In the genomic region with DNA sequence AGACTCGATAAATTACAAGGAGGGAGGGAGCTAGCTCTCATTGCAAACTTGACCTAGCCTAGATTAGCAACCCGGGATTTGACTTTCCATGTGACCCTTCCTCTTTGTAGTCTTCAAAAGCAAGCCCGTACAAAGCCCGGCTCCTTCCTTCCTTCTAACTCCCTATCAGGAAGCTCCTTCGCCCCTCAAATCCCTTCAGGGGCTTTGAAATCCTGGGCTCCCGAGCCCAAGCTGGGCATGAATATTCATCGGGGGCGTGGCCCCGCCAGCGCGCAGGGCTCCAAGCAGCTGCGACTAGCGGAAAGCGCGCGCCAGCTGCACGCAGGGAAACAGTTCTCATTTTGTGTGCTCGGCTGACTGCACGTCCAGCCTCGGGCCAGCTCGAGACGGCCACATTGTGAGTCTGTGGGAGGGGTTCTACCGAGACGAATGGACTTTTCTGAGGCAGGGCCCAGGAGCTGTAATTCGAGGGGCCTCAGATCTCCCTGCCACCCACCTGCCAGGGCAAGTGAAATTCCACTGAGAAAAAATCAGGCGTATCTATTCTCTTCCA, we compare ENCODE assay signal across 8 cellular contexts.
DNase-seq lines count a peak whose midpoint lies in the region; ATAC-seq and TF ChIP-seq lines count a peak whose summit lies in the region.

No MANE protein-coding gene starts in this region.

- intact Hi-C loops in body of pancreas (cut with DNase I), result no loop called here

- TF ChIP-seq POLR2A in GM15510 (IDR thresholded peaks at IDR 0.05; ENCODE audit: borderline replicate concordance, extremely low read depth, insufficient read length) (peak; percentile 70), body of pancreas (IDR thresholded peaks at IDR 0.05) (peak in 2 of 3 donors; percentile 15 to 29)

- peak; percentile 93 to 99 (median 94) for DNase-seq in NCI-H1417 (lab: John Stamatoyannopoulos, UW)
- peak in 4 of 5 experiments; percentile 19 to 70 (median 32) for DNase-seq in T-helper 2 cell
- DNase-seq in body of pancreas, result peak; percentile 69 to 85 (median 78)
- DNase-seq in iPS DF 4.7 (ENCODE audit: extremely low read depth, low spot score), result peak; percentile 97
- no peak for DNase-seq in retinal pigment epithelial cell (ENCODE audit: low read depth)
- DNase-seq in KG1 (lab: John Stamatoyannopoulos, UW), result no peak

- H3K36me3 ChIP-seq in body of pancreas (replicated peaks in 1 of 2; ENCODE audit: insufficient read depth in 1 of 2, low read depth in 2 of 2), result no peaks in the 10 kb centered on the region

- ATAC-seq in HG02763 (IDR thresholded peaks at IDR 0.05; ENCODE audit: unreplicated experiment) (peak; percentile 96), body of pancreas (peak; percentile 92)

- peak in 1 of 7 experiments; percentile 12 for TF ChIP-seq CTCF in body of pancreas (IDR thresholded peaks at IDR 0.05)
- TF ChIP-seq CTCF in retinal pigment epithelial cell (conservative IDR thresholded peaks at IDR 0.05; ENCODE audit: low read depth, low read length), result no peak

- peak overlapping the region in 3 of 4 donors; percentile 15 to 38 (median 17) for H3K27ac ChIP-seq in body of pancreas

- WGBS in body of pancreas, 2 donors, result 2 to 3% methylated on average over 7 to 26 of the region's 26 CpGs

- H3K9me3 ChIP-seq in body of pancreas, result no peaks in the 10 kb centered on the region

- peaks cover 5% of the 10 kb centered on the region for H3K4me1 ChIP-seq in body of pancreas

- H3K4me3 ChIP-seq in body of pancreas (peak overlapping the region in 1 of 2 donors; percentile 6), retinal pigment epithelial cell (ENCODE audit: low read length) (peak overlapping the region; percentile 59)

- H3K27me3 ChIP-seq in body of pancreas, result no peaks in the 10 kb centered on the region

Comparison
In these comparisons a context has a peak if more than half of its experiments do, and no peak if none do; other contexts are left out.
1. DNase-seq: peak in NCI-H1417 (3 of 3), T-helper 2 cell (4 of 5), body of pancreas (4 of 4) and iPS DF 4.7 (single experiment); none in retinal pigment epithelial cell (single experiment) and KG1 (single experiment).